8 cellular contexts compared by ENCODE assay signal in the genomic region with DNA sequence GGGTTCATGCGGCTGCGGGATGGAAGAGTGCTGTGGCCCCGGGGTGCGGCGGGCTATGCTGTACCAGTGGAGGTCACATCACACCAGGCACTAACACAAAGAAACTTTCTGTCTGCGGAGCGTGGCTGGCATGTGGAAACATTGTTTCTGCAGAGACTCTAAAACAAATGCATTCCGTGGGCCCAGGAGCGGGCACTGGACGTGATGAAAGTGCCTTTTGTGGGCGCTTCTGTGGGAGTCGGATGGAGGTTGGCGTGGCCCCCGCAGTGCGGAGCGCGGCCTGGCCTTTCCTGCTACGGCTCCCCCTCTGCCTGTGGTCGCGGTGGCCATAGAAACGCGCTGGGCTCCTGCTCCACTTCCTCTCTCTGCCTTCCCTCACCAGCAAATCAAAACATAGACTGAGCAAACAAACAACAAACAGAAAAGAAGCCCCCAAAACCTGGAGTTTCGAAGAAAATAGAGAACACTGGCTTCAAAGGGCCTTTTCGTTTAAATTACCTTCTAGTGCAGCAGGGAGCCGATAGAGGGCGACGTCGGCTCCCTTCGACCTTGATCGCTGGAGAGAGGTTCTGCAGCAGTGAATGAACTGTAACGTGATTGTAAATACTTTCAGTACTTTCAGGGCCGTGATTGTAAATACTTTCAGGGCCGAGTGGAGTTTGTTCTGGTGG. TPM values are rescaled to one million over a fixed set of nuclear protein-coding genes. Genes with fewer than 3 reads are reported as not detected.
DNase-seq lines count a peak whose midpoint lies in the region; ATAC-seq and TF ChIP-seq lines count a peak whose summit lies in the region.

No MANE protein-coding gene starts in this region.

- no peaks in the 10 kb centered on the region for H3K36me3 ChIP-seq in osteoblast (ENCODE audit: insufficient read depth, low read length)
- no peaks in the 10 kb centered on the region for H3K36me3 ChIP-seq in gastroesophageal sphincter

- peak; percentile 86 for ATAC-seq in HG02588 (IDR thresholded peaks at IDR 0.05; ENCODE audit: unreplicated experiment)
- no peak for ATAC-seq in gastroesophageal sphincter

- H3K27ac ChIP-seq in osteoblast (ENCODE audit: low read depth, low read length) (no peak overlapping the region), gastroesophageal sphincter (no peak overlapping the region)

- peak overlapping the region; percentile 7 for H3K4me2 ChIP-seq in osteoblast (ENCODE audit: insufficient read depth, low read length)

- no peak for TF ChIP-seq EP300 in gastroesophageal sphincter (IDR thresholded peaks at IDR 0.05)

- 43 to 62% methylated on average over 9 to 17 of the region's 33 CpGs for WGBS in gastroesophageal sphincter (ENCODE audit: low coverage in 1 of 2), 2 donors

- H3K4me1 ChIP-seq in osteoblast (ENCODE audit: insufficient read depth, low read length), result peaks cover 6% of the 10 kb centered on the region
- H3K4me1 ChIP-seq in gastroesophageal sphincter, result no peaks in the 10 kb centered on the region

- H3K79me2 ChIP-seq in osteoblast (ENCODE audit: insufficient read depth, low read length), result no peaks in the 10 kb centered on the region

- DNase-seq in NCI-H510A treated with DMSO at 0.1 percent for 48 hours (lab: John Stamatoyannopoulos, UW) (peak; percentile 26), NCI-H510A (lab: John Stamatoyannopoulos, UW) (no peak), NCI-H1694 (lab: John Stamatoyannopoulos, UW) (peak; percentile 18), activated T-cell treated with anti-CD3 and anti-CD28 coated beads for 24 hours (ENCODE audit: low read depth) (peak; percentile 38), fibroblast of mammary gland (ENCODE audit: low read depth) (peak; percentile 11), osteoblast (ENCODE audit: insufficient read length, low spot score, missing footprints) (peak; percentile 71)

- H3K9me3 ChIP-seq in osteoblast (ENCODE audit: low read depth, low read length), result no peaks in the 10 kb centered on the region
- H3K9me3 ChIP-seq in gastroesophageal sphincter, result no peaks in the 10 kb centered on the region

- peak; percentile 50 for TF ChIP-seq CTCF in fibroblast of mammary gland (conservative IDR thresholded peaks at IDR 0.05; ENCODE audit: control insufficient read depth, insufficient read depth, low read depth, low read length)
- peak; percentile 72 for TF ChIP-seq CTCF in osteoblast (IDR thresholded peaks at IDR 0.05; ENCODE audit: extremely low read depth, low read depth, low read length)
- TF ChIP-seq CTCF in gastroesophageal sphincter (IDR thresholded peaks at IDR 0.05), result peak in 1 of 4 experiments; percentile 60

- TF ChIP-seq POLR2A in gastroesophageal sphincter (IDR thresholded peaks at IDR 0.05), result no peak

- H3K27me3 ChIP-seq in osteoblast (ENCODE audit: insufficient read depth, low read length), result no peaks in the 10 kb centered on the region
- H3K27me3 ChIP-seq in gastroesophageal sphincter, result no peaks in the 10 kb centered on the region

- no peaks in the 10 kb centered on the region for H4K20me1 ChIP-seq in osteoblast (ENCODE audit: insufficient read depth, low read length)

- H3K4me3 ChIP-seq in fibroblast of mammary gland (ENCODE audit: control insufficient read depth, low read depth, low read length) (no peak overlapping the region), osteoblast (ENCODE audit: insufficient read depth, low read length) (no peak overlapping the region), gastroesophageal sphincter (no peak overlapping the region)

- H2AFZ ChIP-seq in osteoblast (ENCODE audit: low read length), result peak overlapping the region; percentile 45

RNA-seq across cellular contexts. Expression of gene KIF5C, which starts 51.4 kb away (rescaled TPM):
- total RNA-seq in osteoblast (0.29 and 0.36 TPM in 2 replicates), gastroesophageal sphincter (1 to 10 TPM; 3.3 to 6.6 (median 4.5) TPM)
